In genomic region chr4:2808001-2808400, GRCh38 we compare ENCODE assay signal across 26 cellular contexts.
"Had no signal": no experiment of that assay in that cellular context is flagged by ENCODE, and none has a peak within 500 bp of the region (broad histone marks: within the 10 kb centered on the region; RNA-seq: fewer than 3 reads in every experiment).

No MANE protein-coding gene starts in this region.

- H3K36me3 Mint-ChIP-seq: activated naive CD4-positive, alpha-beta T cell treated with anti-CD3 and anti-CD28 coated beads, Interleukin-2, amount 50 U/mL, for 24 hours; natural killer cell; neural progenitor cell; WTC11 had no signal

- H3K27ac Mint-ChIP-seq: activated naive CD8-positive, alpha-beta T cell treated with anti-CD3 and anti-CD28 coated beads, Interleukin-2, amount 50 U/mL, for 24 hours; activated T-helper 2 cell treated with anti-CD3 and anti-CD28 coated beads, Interferon-gamma antibody, Interleukin-2, Interleukin-4, amounts not matched to agents 10 μg/mL and 5 μg/mL and 100 μg/mL, durations not matched to agents 14 hours and 24 hours and 36 hours; WTC11 had no signal

- H3K9me3 Mint-ChIP-seq: activated naive CD4-positive, alpha-beta T cell treated with anti-CD3 and anti-CD28 coated beads, Interleukin-2, amount 50 U/mL, for 24 hours; activated naive CD8-positive, alpha-beta T cell treated with anti-CD3 and anti-CD28 coated beads, Interleukin-2, amount 50 U/mL, for 24 hours; activated T-helper 2 cell treated with anti-CD3 and anti-CD28 coated beads, Interferon-gamma antibody, Interleukin-2, Interleukin-4, amounts not matched to agents 10 μg/mL and 5 μg/mL and 100 μg/mL, durations not matched to agents 14 hours and 24 hours and 36 hours; central memory CD8-positive, alpha-beta T cell; natural killer cell; neural progenitor cell; WTC11 had no signal

- ATAC-seq: activated naive CD8-positive, alpha-beta T cell treated with anti-CD3 and anti-CD28 coated beads, Interleukin-2, amount 50 U/mL, for 24 hours; left ventricle myocardium superior; natural killer cell; right cardiac atrium; SK-N-SH treated with all-trans-retinoic acid at 6 μM for 48 hours; T-helper 17 cell; WTC11 had no signal

- H3K4me3 Mint-ChIP-seq: activated naive CD4-positive, alpha-beta T cell treated with anti-CD3 and anti-CD28 coated beads, Interleukin-2, amount 50 U/mL, for 24 hours; activated naive CD8-positive, alpha-beta T cell treated with anti-CD3 and anti-CD28 coated beads, Interleukin-2, amount 50 U/mL, for 24 hours; central memory CD8-positive, alpha-beta T cell; natural killer cell; neural progenitor cell; T-helper 17 cell; WTC11 had no signal

- H3K27me3 Mint-ChIP-seq: activated naive CD4-positive, alpha-beta T cell treated with anti-CD3 and anti-CD28 coated beads, Interleukin-2, amount 50 U/mL, for 24 hours; activated naive CD8-positive, alpha-beta T cell treated with anti-CD3 and anti-CD28 coated beads, Interleukin-2, amount 50 U/mL, for 24 hours; central memory CD8-positive, alpha-beta T cell; T-helper 17 cell had no signal

- H3K27ac ChIP-seq: epithelial cell of prostate, neural progenitor cell had no signal

- H3K27me3 ChIP-seq: breast epithelium, esophagus squamous epithelium, neural progenitor cell, stomach, thyroid gland had no signal

- H3K36me3 ChIP-seq: breast epithelium, esophagus squamous epithelium, neural progenitor cell, stomach, thyroid gland had no signal

- H3K4me3 ChIP-seq: breast epithelium, esophagus squamous epithelium, neural progenitor cell, stomach, thyroid gland had no signal

- DNase-seq: activated CD4-positive, alpha-beta T cell treated with anti-CD3 and anti-CD28 coated beads, Interleukin-2, amount 50 U/mL, for 4 hours; activated CD8-positive, alpha-beta memory T cell treated with anti-CD3 and anti-CD28 coated beads for 24 hours; activated CD8-positive, alpha-beta memory T cell treated with anti-CD3 and anti-CD28 coated beads, Interleukin-2, amount 50 U/mL, for 48 hours; activated naive CD8-positive, alpha-beta T cell treated with anti-CD3 and anti-CD28 coated beads, Interleukin-2, amount 50 U/mL, for 24 hours; activated T-cell treated with anti-CD3 and anti-CD28 coated beads, Interleukin-2, amount 50 U/mL, for 48 hours; dermis blood vessel endothelial cell; effector CD4-positive, alpha-beta T cell; esophagus squamous epithelium; midbrain; natural killer cell; posterior cingulate gyrus; stimulated activated CD4-positive, alpha-beta T cell treated with anti-CD3 and anti-CD28 coated beads, Interleukin-4, amount 100 ng/mL, for 1 hour; stomach; T-helper 17 cell; T1000; thyroid gland had no signal

- H3K9me3 ChIP-seq: breast epithelium, esophagus squamous epithelium, stomach, thyroid gland had no signal
